Comparison of ENCODE assay signal across 16 cellular contexts in the genomic region with DNA sequence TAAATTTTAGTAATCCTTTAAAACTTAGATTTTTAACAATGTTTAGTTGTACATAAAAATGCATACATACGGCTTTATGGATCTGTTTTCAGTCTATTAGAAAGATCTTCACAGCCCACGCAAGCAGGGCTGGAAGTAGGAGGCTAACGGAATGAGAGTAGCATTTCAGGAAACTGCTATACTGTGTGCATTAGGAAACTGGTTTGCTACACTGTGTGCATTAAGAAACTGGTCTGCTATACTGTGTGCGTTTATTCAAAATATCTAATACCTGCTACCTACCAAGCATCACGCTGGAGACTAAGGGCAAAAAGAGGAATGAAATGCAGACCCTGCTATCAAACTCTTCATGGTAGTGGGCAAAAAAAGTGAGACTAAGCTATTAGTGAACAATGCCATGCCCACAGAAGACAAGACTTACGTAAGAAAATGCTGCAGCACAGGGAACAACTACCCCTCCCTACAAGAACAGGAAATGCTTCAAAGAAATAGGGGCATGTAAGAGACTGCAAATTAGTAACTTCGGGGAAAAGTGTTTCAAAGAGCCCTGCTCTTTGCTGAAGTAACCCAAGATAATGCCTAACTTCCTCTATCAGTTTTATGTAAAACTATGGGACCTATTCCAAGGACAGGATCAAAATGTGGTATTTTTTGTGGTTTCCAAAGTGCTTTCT. TPM values are rescaled to one million over a fixed set of nuclear protein-coding genes. Genes with fewer than 3 reads are reported as not detected.
DNase-seq lines count a peak whose midpoint lies in the region; ATAC-seq and TF ChIP-seq lines count a peak whose summit lies in the region.
"Had no signal": no experiment of that assay in that cellular context is flagged by ENCODE, and none has a peak within 500 bp of the region (broad histone marks: within the 10 kb centered on the region; RNA-seq: fewer than 3 reads in every experiment).

No MANE protein-coding gene starts in this region.

- intact Hi-C loops in left ventricle myocardium superior (cut with micrococcal nuclease) (no loop called here), left ventricle myocardium inferior (cut with micrococcal nuclease) (no loop called here), upper lobe of right lung (cut with DNase I) (no loop called here), esophagus muscularis mucosa (cut with DNase I) (no loop called here)

- peaks cover 29% of the 10 kb centered on the region for H3K36me3 ChIP-seq in left ventricle myocardium inferior
- peaks cover 16% of the 10 kb centered on the region for H3K36me3 ChIP-seq in upper lobe of right lung
- peaks cover 3% of the 10 kb centered on the region for H3K36me3 ChIP-seq in BE2C
- peaks cover 0 to 30% (median 13%) of the 10 kb centered on the region in 4 donors for H3K36me3 ChIP-seq in esophagus muscularis mucosa
- H3K36me3 ChIP-seq: ovary had no signal

- no peak overlapping the region for H3K4me3 ChIP-seq in left ventricle myocardium inferior
- H3K4me3 ChIP-seq in epithelial cell of esophagus (ENCODE audit: low read length): no peak overlapping the region
- no peak overlapping the region for H3K4me3 ChIP-seq in upper lobe of right lung
- H3K4me3 ChIP-seq in BE2C (ENCODE audit: low read depth, low read length): no peak overlapping the region
- H3K4me3 ChIP-seq in esophagus muscularis mucosa: no peak overlapping the region
- H3K4me3 ChIP-seq: ovary, Peyer's patch had no signal

- WGBS in esophagus muscularis mucosa: 84% methylated on average over 7 of the region's 7 CpGs

- ATAC-seq in left ventricle myocardium superior: peak; percentile 45
- peak; percentile 90 for ATAC-seq in upper lobe of right lung

- H3K4me1 ChIP-seq in left ventricle myocardium inferior (peaks cover 47% of the 10 kb centered on the region), upper lobe of right lung (no peaks in the 10 kb centered on the region), BE2C (peaks cover 16% of the 10 kb centered on the region), esophagus muscularis mucosa (peaks cover 19 to 32% (median 30%) of the 10 kb centered on the region in 4 donors)
- H3K4me1 ChIP-seq: Peyer's patch had no signal

- H3K27ac ChIP-seq in left ventricle myocardium inferior (replicated peaks): no peak overlapping the region
- peak overlapping the region; percentile 43 for H3K27ac ChIP-seq in upper lobe of right lung
- H3K27ac ChIP-seq in esophagus muscularis mucosa (replicated peaks in 1 of 4): no peak overlapping the region
- H3K27ac ChIP-seq: KMS-11, Peyer's patch, VCaP had no signal

- TF ChIP-seq EP300 in esophagus muscularis mucosa (IDR thresholded peaks at IDR 0.05): no peak

- TF ChIP-seq CTCF in left ventricle myocardium inferior (IDR thresholded peaks at IDR 0.05; ENCODE audit: borderline replicate concordance) (no peak), epithelial cell of esophagus (IDR thresholded peaks at IDR 0.05; ENCODE audit: insufficient read depth, low read depth, low read length, missing control alignments) (no peak), upper lobe of right lung (IDR thresholded peaks at IDR 0.05) (no peak), BE2C (IDR thresholded peaks at IDR 0.05; ENCODE audit: low read depth, low read length) (no peak), esophagus muscularis mucosa (IDR thresholded peaks at IDR 0.05) (no peak)

- no peaks in the 10 kb centered on the region for H3K9me3 ChIP-seq in left ventricle myocardium inferior (replicated peaks)
- no peaks in the 10 kb centered on the region for H3K9me3 ChIP-seq in upper lobe of right lung
- H3K9me3 ChIP-seq in BE2C: no peaks in the 10 kb centered on the region
- no peaks in the 10 kb centered on the region for H3K9me3 ChIP-seq in esophagus muscularis mucosa
- H3K9me3 ChIP-seq: ovary, Peyer's patch had no signal

- no peak for TF ChIP-seq POLR2A in esophagus muscularis mucosa (IDR thresholded peaks at IDR 0.05; ENCODE audit: low read depth)

- H3K27me3 ChIP-seq in left ventricle myocardium inferior (ENCODE audit: low read depth) (no peaks in the 10 kb centered on the region), upper lobe of right lung (no peaks in the 10 kb centered on the region), BE2C (no peaks in the 10 kb centered on the region), esophagus muscularis mucosa (no peaks in the 10 kb centered on the region)
- H3K27me3 ChIP-seq: ovary, Peyer's patch had no signal

- no peak for DNase-seq in left ventricle myocardium superior
- DNase-seq in left ventricle myocardium inferior: no peak
- peak; percentile 84 for DNase-seq in SKM-1 (lab: John Stamatoyannopoulos, UW; ENCODE audit: unreplicated experiment)
- peak; percentile 20 for DNase-seq in epithelial cell of esophagus (ENCODE audit: low read depth)
- no peak for DNase-seq in upper lobe of right lung
- DNase-seq in NCI-H187 (lab: John Stamatoyannopoulos, UW): no peak
- DNase-seq in BE2C: no peak
- no peak for DNase-seq in esophagus muscularis mucosa (ENCODE audit: extremely low spot score)
- DNase-seq: activated effector memory CD4-positive, alpha-beta T cell treated with Interleukin-2 at 50 U/mL for 16 hours; cortex of kidney; kidney; ovary; Peyer's patch; stimulated activated CD4-positive, alpha-beta T cell treated with anti-CD3 and anti-CD28 coated beads, Interleukin-1b, Interleukin-23, amount 100 ng/mL, for 48 hours had no signal

RNA-seq across cellular contexts. Expression of a gene that starts 11.2 kb away (rescaled TPM):
- total RNA-seq in left ventricle myocardium superior (13.1 TPM), left ventricle myocardium inferior (9.0 TPM), upper lobe of right lung (27.6 TPM), esophagus muscularis mucosa (10 to 100 TPM; 34.8 to 46.5 (median 38.8) TPM)
- polyA plus RNA-seq in BE2C (2012; ENCODE audit: insufficient read depth, insufficient read length, low read depth): 14.1 TPM

Comparison
In these comparisons a context has a peak if more than half of its experiments do, and no peak if none do; other contexts are left out.
1. DNase-seq: peak in SKM-1 (single experiment) and epithelial cell of esophagus (single experiment); none in left ventricle myocardium superior (single experiment), left ventricle myocardium inferior (single experiment), upper lobe of right lung (single experiment), NCI-H187 (0 of 2), BE2C (single experiment) and esophagus muscularis mucosa (single experiment).